8 cellular contexts compared by ENCODE assay signal in the genomic region with DNA sequence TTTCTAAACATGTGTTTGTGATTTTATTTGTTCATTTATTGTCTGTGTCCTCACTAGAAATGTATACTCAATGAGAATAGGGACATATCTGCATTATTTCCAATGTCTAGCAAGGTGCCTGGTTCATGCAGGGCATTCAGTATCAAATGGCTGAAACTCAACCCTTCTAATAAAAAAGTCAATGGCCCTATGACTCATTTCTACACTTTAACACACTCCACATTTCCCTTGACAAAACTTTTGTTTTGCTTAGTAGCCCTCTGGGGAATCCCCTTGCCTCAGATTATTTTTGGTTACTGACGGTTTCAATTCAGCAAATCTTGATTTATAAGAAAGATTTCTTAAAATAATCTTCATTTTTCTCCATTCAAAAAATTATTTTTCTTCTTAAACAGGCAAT.
DNase-seq lines count a peak whose midpoint lies in the region; ATAC-seq and TF ChIP-seq lines count a peak whose summit lies in the region.

No MANE protein-coding gene starts in this region.

- WGBS in mammary epithelial cell (ENCODE audit: low coverage, missing lambda C conversion rate): 42% methylated on average over 1 of the region's 1 CpG
- 8 to 17% (median 17%) methylated on average over 1 of the region's 1 CpG for WGBS in ovary, 3 donors

- dilution Hi-C loops in mammary epithelial cell (cut with HindIII; ENCODE audit: low sequenced_read_pairs): loop anchor here (25.0 kb wide), 2 partner anchors 203 to 428 kb away; partner anchors contain the start of gene MTAP

- CTCF ChIA-PET in mammary epithelial cell (lab: Charles Lee; ENCODE audit: low non-redundant PET): interaction anchor here (0.7 kb wide), 1 partner anchor 427 kb away, joined by 4 read pairs; no protein-coding TSS in a partner anchor

- ATAC-seq in GM19397 (IDR thresholded peaks at IDR 0.05; ENCODE audit: unreplicated experiment) (peak; percentile 62), HG03196 (IDR thresholded peaks at IDR 0.05; ENCODE audit: unreplicated experiment) (peak; percentile 72)

- H3K4me3 ChIP-seq in BLaER1 (no peak overlapping the region), mammary epithelial cell (replicated peaks in 1 of 3; ENCODE audit: insufficient read depth in 1 of 3, low read depth in 2 of 3, low read length in 3 of 3) (no peak overlapping the region), ovary (no peak overlapping the region)

- H4K20me1 ChIP-seq in BLaER1 (no peaks in the 10 kb centered on the region), mammary epithelial cell (ENCODE audit: insufficient read depth, low read length) (no peaks in the 10 kb centered on the region)

- no peak for TF ChIP-seq EP300 in ovary (IDR thresholded peaks at IDR 0.05)

- H3K4me1 ChIP-seq in BLaER1: peaks cover 53% of the 10 kb centered on the region
- peaks cover 53% of the 10 kb centered on the region for H3K4me1 ChIP-seq in mammary epithelial cell (ENCODE audit: insufficient read depth, low read length)
- no peaks in the 10 kb centered on the region for H3K4me1 ChIP-seq in ovary (ENCODE audit: insufficient read depth)

- H2AFZ ChIP-seq in mammary epithelial cell (ENCODE audit: low read depth, low read length): no peak overlapping the region

- H3K9me3 ChIP-seq in BLaER1 (no peaks in the 10 kb centered on the region), mammary epithelial cell (replicated peaks; ENCODE audit: insufficient read depth, low read length) (no peaks in the 10 kb centered on the region), ovary (no peaks in the 10 kb centered on the region)

- 0 out of 2 replicates have a peak overlapping the region, but pooled peaks have one; percentile 11 for H3K9ac ChIP-seq in BLaER1
- no peak overlapping the region for H3K9ac ChIP-seq in mammary epithelial cell (ENCODE audit: insufficient read depth, low read length)

- BruUV-seq in mammary epithelial cell (replicated peaks; lab: Mats Ljungman, UMichigan): no TSS peak

- in situ Hi-C loops in mammary epithelial cell (cut with MboI; ENCODE audit: low sequenced_read_pairs in 2 of 2): loop anchor here in 1 of 2 donors (10.0 kb wide), 1 partner anchor 206 kb away; no protein-coding TSS in a partner anchor

- H3K27ac ChIP-seq in BLaER1: peak overlapping the region; percentile 72; the same call in 1 of the 2 replicates
- peak overlapping the region; percentile 45 for H3K27ac ChIP-seq in mammary epithelial cell (ENCODE audit: insufficient read depth, low read depth, low read length)
- H3K27ac ChIP-seq in ovary: no peak overlapping the region

- DNase-seq in mammary epithelial cell: peak; percentile 78
- no peak for DNase-seq in NCI-H187 (lab: John Stamatoyannopoulos, UW)
- DNase-seq in ovary: no peak
- DNase-seq in NCI-H526 treated with DMSO at 0.1 percent for 48 hours (lab: John Stamatoyannopoulos, UW): no peak
- DNase-seq in islet precursor cell: no peak

- no peaks in the 10 kb centered on the region for H3K79me2 ChIP-seq in mammary epithelial cell (ENCODE audit: insufficient read depth, low read length)

- no peaks in the 10 kb centered on the region for H3K27me3 ChIP-seq in BLaER1
- H3K27me3 ChIP-seq in mammary epithelial cell (ENCODE audit: insufficient read depth, low read length): no peaks in the 10 kb centered on the region
- no peaks in the 10 kb centered on the region for H3K27me3 ChIP-seq in ovary

- H3K36me3 ChIP-seq in BLaER1 (no peaks in the 10 kb centered on the region), mammary epithelial cell (ENCODE audit: insufficient read depth, low read length) (no peaks in the 10 kb centered on the region), ovary (no peaks in the 10 kb centered on the region)

- no peak for TF ChIP-seq CTCF in mammary epithelial cell (conservative IDR thresholded peaks at IDR 0.05 in 1 of 2, IDR thresholded peaks at IDR 0.05 in 1 of 2; ENCODE audit: extremely low read depth in 1 of 2, insufficient read depth in 1 of 2, low read depth in 1 of 2, low read length in 2 of 2)
- no peak for TF ChIP-seq CTCF in ovary (IDR thresholded peaks at IDR 0.05)

- H3K4me2 ChIP-seq in BLaER1: peak overlapping the region; percentile 72
- H3K4me2 ChIP-seq in mammary epithelial cell (ENCODE audit: insufficient read depth, low read depth, low read length): peak overlapping the region; percentile 53

- intact Hi-C loops in mammary epithelial cell (cut with micrococcal nuclease): no loop called here
- intact Hi-C loops in ovary (cut with DNase I): no loop called here

- no peak for TF ChIP-seq POLR2A in ovary (IDR thresholded peaks at IDR 0.05)

Comparison
In these comparisons a context has a peak if more than half of its experiments do, and no peak if none do; other contexts are left out.
1. H3K27ac ChIP-seq: peak in BLaER1 (single experiment) and mammary epithelial cell (single experiment); none in ovary (0 of 2).